Comparison of ENCODE assay signal across 1 cellular context in genomic region chr4:21447320-21448055, GRCh38.
TF ChIP-seq lines count a peak whose summit lies in the region.

No MANE protein-coding gene starts in this region.

TF ChIP-seq in WTC11, 78 proteins besides CTCF, POLR2A, EP300 and RAD21 (continued from another document):
- TF ChIP-seq ZNF512 (CRISPR knock-in tag; IDR thresholded peaks at IDR 0.05; ENCODE audit: borderline replicate concordance) (no peak), MAX (CRISPR knock-in tag; IDR thresholded peaks at IDR 0.05) (no peak), TP53 (CRISPR knock-in tag; IDR thresholded peaks at IDR 0.05) (no peak), ZNF263 (CRISPR knock-in tag; IDR thresholded peaks at IDR 0.05; ENCODE audit: low read depth) (no peak), AR (CRISPR knock-in tag; IDR thresholded peaks at IDR 0.05) (no peak), IRF2 (CRISPR knock-in tag; IDR thresholded peaks at IDR 0.05; ENCODE audit: borderline replicate concordance, low read depth) (no peak), NR3C1 (CRISPR knock-in tag; conservative IDR thresholded peaks at IDR 0.05; ENCODE audit: low read depth) (no peak), NR1H2 (CRISPR knock-in tag; IDR thresholded peaks at IDR 0.05) (no peak), RORB (CRISPR knock-in tag; IDR thresholded peaks at IDR 0.05) (no peak), ZNF532 (CRISPR knock-in tag; IDR thresholded peaks at IDR 0.05; ENCODE audit: borderline replicate concordance) (no peak), ZNF423 (CRISPR knock-in tag; IDR thresholded peaks at IDR 0.05) (no peak), E2F1 (CRISPR knock-in tag; IDR thresholded peaks at IDR 0.05) (no peak), ZNF416 (CRISPR knock-in tag; IDR thresholded peaks at IDR 0.05) (no peak), NFATC4 (CRISPR knock-in tag; IDR thresholded peaks at IDR 0.05) (no peak)
TF ChIP-seq in WTC11: peak in this region for 0.
